In the genomic region with DNA sequence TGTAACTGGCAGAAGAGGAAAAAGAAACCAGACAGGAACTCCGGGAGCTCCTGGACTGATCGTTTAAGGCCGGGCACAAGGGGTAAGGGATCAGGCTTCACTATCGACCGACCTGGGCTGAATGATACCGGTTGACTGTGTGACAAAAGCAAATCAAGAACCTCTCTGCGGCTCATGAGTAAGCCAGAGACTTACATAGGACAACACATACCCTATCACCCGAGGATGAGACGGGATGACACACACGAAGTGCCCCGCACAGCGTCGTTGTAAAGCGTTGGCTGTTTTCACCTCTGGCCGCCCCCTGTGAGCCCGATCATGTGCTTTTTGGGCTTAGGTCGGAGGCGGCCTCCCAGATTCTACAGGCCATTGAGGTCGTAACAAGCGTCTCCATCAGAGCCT, we compare ENCODE assay signal across 8 cellular contexts. TPM values are rescaled to one million over a fixed set of nuclear protein-coding genes. Genes with fewer than 3 reads are reported as not detected.
DNase-seq lines count a peak whose midpoint lies in the region; ATAC-seq and FAIRE-seq lines count a peak whose summit lies in the region.

No MANE protein-coding gene starts in this region.

- H3K27me3 Mint-ChIP-seq in naive thymus-derived CD8-positive, alpha-beta T cell: no peaks in the 10 kb centered on the region

- H3K4me1 ChIP-seq in effector memory CD4-positive, alpha-beta T cell (ENCODE audit: control insufficient read depth, insufficient read depth, low read length, poor library complexity, severe bottlenecking): peaks cover 19% of the 10 kb centered on the region
- peaks cover 26% of the 10 kb centered on the region for H3K4me1 ChIP-seq in stomach smooth muscle (ENCODE audit: control insufficient read depth, insufficient read depth, low read length)

- FAIRE-seq in HTR-8/SVneo (lab: Jason Lieb, UNC): no peak

- peak overlapping the region; percentile 100 for H3K27ac ChIP-seq in effector memory CD4-positive, alpha-beta T cell (ENCODE audit: insufficient read depth, low read length, poor library complexity, severe bottlenecking)
- H3K27ac ChIP-seq in stomach smooth muscle (ENCODE audit: low read length): peak overlapping the region; percentile 85

- H3K36me3 ChIP-seq in effector memory CD4-positive, alpha-beta T cell (ENCODE audit: control insufficient read depth, insufficient read depth, low read length): peaks cover 3% of the 10 kb centered on the region
- no peaks in the 10 kb centered on the region for H3K36me3 ChIP-seq in stomach smooth muscle (ENCODE audit: control insufficient read depth in 2 of 2, insufficient read depth in 2 of 2, low read length in 2 of 2)

- POLR2A ChIA-PET in naive thymus-derived CD8-positive, alpha-beta T cell (lab: Charles Lee): interaction anchor here (1.0 to 18.2 kb wide), 10 partner anchors 11 to 1295 kb away, joined by 3 to 448 read pairs (median 4); a partner anchor contains a TSS

- peak overlapping the region; percentile 39 for H3K4me3 ChIP-seq in effector memory CD4-positive, alpha-beta T cell (ENCODE audit: insufficient read depth, low read depth, low read length, poor library complexity, severe bottlenecking)
- peak overlapping the region; percentile 52 to 78 for H3K4me3 ChIP-seq in stomach smooth muscle (ENCODE audit: low read length in 2 of 2)

- peaks cover 0 to 3% (median 0%) of the 10 kb centered on the region in 3 donors for H3K36me3 Mint-ChIP-seq in naive thymus-derived CD8-positive, alpha-beta T cell

- DNase-seq in HT-29 (ENCODE audit: low spot score): peak; percentile 50
- DNase-seq in activated CD4-positive, alpha-beta T cell treated with anti-CD3 and anti-CD28 coated beads, Interleukin-2, amount 50 U/mL, for 48 hours: peak; percentile 70 to 76
- DNase-seq in effector memory CD4-positive, alpha-beta T cell: peak; percentile 39 to 60 (median 54)
- DNase-seq in naive thymus-derived CD8-positive, alpha-beta T cell: peak in 8 of 10 donors; percentile 49 to 87 (median 66)
- no peak for DNase-seq in HTR-8/SVneo (ENCODE audit: insufficient read length, low spot score)

- H3K4me1 Mint-ChIP-seq in naive thymus-derived CD8-positive, alpha-beta T cell: peaks cover 25 to 50% (median 39%) of the 10 kb centered on the region in 4 donors

- no peaks in the 10 kb centered on the region for H3K9me3 ChIP-seq in effector memory CD4-positive, alpha-beta T cell (ENCODE audit: control insufficient read depth, low read length)
- no peaks in the 10 kb centered on the region for H3K9me3 ChIP-seq in stomach smooth muscle (ENCODE audit: control insufficient read depth in 2 of 2, low read length in 2 of 2)

- no peaks in the 10 kb centered on the region for H3K9me3 Mint-ChIP-seq in naive thymus-derived CD8-positive, alpha-beta T cell

- H3K4me3 Mint-ChIP-seq in naive thymus-derived CD8-positive, alpha-beta T cell: peak overlapping the region; percentile 85 to 98 (median 95)

- ATAC-seq in GM19035 (IDR thresholded peaks at IDR 0.05; ENCODE audit: unreplicated experiment) (peak; percentile 29), GM18861 (IDR thresholded peaks at IDR 0.05; ENCODE audit: unreplicated experiment) (no peak)
- peak; percentile 60 to 64 for ATAC-seq in naive thymus-derived CD8-positive, alpha-beta T cell

- no peaks in the 10 kb centered on the region for H3K27me3 ChIP-seq in effector memory CD4-positive, alpha-beta T cell (replicated peaks; ENCODE audit: control insufficient read depth, insufficient read depth, low read length, poor library complexity, severe bottlenecking)
- no peaks in the 10 kb centered on the region for H3K27me3 ChIP-seq in stomach smooth muscle (ENCODE audit: control insufficient read depth in 1 of 2, insufficient read depth in 2 of 2, low read length in 2 of 2)

- H3K9ac ChIP-seq in stomach smooth muscle (ENCODE audit: low read length in 2 of 2): peak overlapping the region; percentile 66 to 76

- peak overlapping the region; percentile 98 to 100 (median 99) for H3K27ac Mint-ChIP-seq in naive thymus-derived CD8-positive, alpha-beta T cell

RNA-seq across cellular contexts. Expression of a gene that starts 0.7 kb away (rescaled TPM):
- 12.8 and 12.9 TPM in 2 replicates for total RNA-seq in HT-29 (2014; rRNA removed; shearing (Covaris generic))
- total RNA-seq in naive thymus-derived CD8-positive, alpha-beta T cell: 10 to 100 TPM; 37.8 to 38.4 TPM
- 10 to 100 TPM; 25.7 to 36.8 (median 30.8) TPM for polyA plus RNA-seq in naive thymus-derived CD8-positive, alpha-beta T cell

RNA-seq across cellular contexts. Expression of a gene that starts 31.4 kb away (rescaled TPM):
- 0.76 TPM in 1 of 2 replicates, not detected in the other for total RNA-seq in HT-29 (2014; rRNA removed; shearing (Covaris generic))
- not detected for total RNA-seq in naive thymus-derived CD8-positive, alpha-beta T cell
- polyA plus RNA-seq in naive thymus-derived CD8-positive, alpha-beta T cell: under 1 TPM in 1 of 3 donors, not detected in 2; 0.05 TPM

RNA-seq across cellular contexts. Expression of a gene that starts 32.9 kb away (rescaled TPM):
- total RNA-seq in HT-29 (2014; rRNA removed; shearing (Covaris generic)): 255 and 279 TPM in 2 replicates
- total RNA-seq in naive thymus-derived CD8-positive, alpha-beta T cell: 10 to 100 TPM; 58.1 to 59.7 TPM
- polyA plus RNA-seq in naive thymus-derived CD8-positive, alpha-beta T cell: 100 to 1,000 TPM; 113 to 141 (median 138) TPM
